16 cellular contexts compared by ENCODE assay signal in genomic region chr1:21524220-21524619, GRCh38. TPM values are rescaled to one million over a fixed set of nuclear protein-coding genes. Genes with fewer than 3 reads are reported as not detected.
DNase-seq lines count a peak whose midpoint lies in the region; ATAC-seq and TF ChIP-seq lines count a peak whose summit lies in the region.
"Had no signal": no experiment of that assay in that cellular context is flagged by ENCODE, and none has a peak within 500 bp of the region (broad histone marks: within the 10 kb centered on the region; RNA-seq: fewer than 3 reads in every experiment).

No MANE protein-coding gene starts in this region.

- no peaks in the 10 kb centered on the region for H3K36me3 Mint-ChIP-seq in H9 (ENCODE audit: insufficient read depth in 1 of 3, low read depth in 3 of 3)
- H3K36me3 Mint-ChIP-seq in activated B cell treated with CpG ODN at 0.5 μM for 24 hours (ENCODE audit: low read depth), result no peaks in the 10 kb centered on the region
- no peaks in the 10 kb centered on the region for H3K36me3 Mint-ChIP-seq in CD8-positive, alpha-beta memory T cell

- DNase-seq in H9, result no peak
- no peak for DNase-seq in activated B cell treated with CpG ODN at 0.5 μM for 24 hours
- DNase-seq in spleen, result peak; percentile 36
- no peak for DNase-seq in cerebellum (ENCODE audit: low spot score)
- no peak for DNase-seq in NCI-H774 (lab: John Stamatoyannopoulos, UW)
- DNase-seq in CD8-positive, alpha-beta memory T cell, result no peak
- DNase-seq: ACHN, BE2C, DMS 273 treated with DMSO at 0.1 percent for 48 hours, NCI-H1436, NCI-H2029 treated with DMSO at 0.1 percent for 48 hours, NCI-H510A, OCI-M1, RPMI8226 had no signal

- no peak for ATAC-seq in activated B cell treated with CpG ODN at 0.5 μM for 24 hours (ENCODE audit: low read depth)

- H2AFZ ChIP-seq in H9 (ENCODE audit: low read length), result no peak overlapping the region

- no peak overlapping the region for H2AK5ac ChIP-seq in H9 (ENCODE audit: insufficient read length, low read length)

- WGBS in H9 (ENCODE audit: extremely low coverage, insufficient read length, low lambda C conversion rate), result no CpG with 5 or more reads among the region's 5 CpGs
- 81 to 89% (median 86%) methylated on average over 5 of the region's 5 CpGs for WGBS in spleen, 5 donors

- H3K27me3 ChIP-seq in H9 (ENCODE audit: insufficient read depth, low read length), result no peaks in the 10 kb centered on the region
- no peaks in the 10 kb centered on the region for H3K27me3 ChIP-seq in layer of hippocampus (ENCODE audit: control insufficient read depth, insufficient read depth, low read length)
- H3K27me3 ChIP-seq in spleen (replicated peaks in 1 of 7), result no peaks in the 10 kb centered on the region
- no peaks in the 10 kb centered on the region for H3K27me3 ChIP-seq in CD8-positive, alpha-beta memory T cell (ENCODE audit: insufficient read depth, low read length, poor library complexity, severe bottlenecking)
- H3K27me3 ChIP-seq: BE2C, SJSA1 had no signal

- H3K27ac ChIP-seq in H9 (ENCODE audit: insufficient read length, low read depth, low read length) (no peak overlapping the region), layer of hippocampus (ENCODE audit: low read depth, low read length) (peak overlapping the region; percentile 65), spleen (peak overlapping the region in 6 of 8 donors; percentile 47 to 83 (median 70))
- H3K27ac ChIP-seq in CD8-positive, alpha-beta memory T cell (ENCODE audit: low read depth, low read length), result no peak overlapping the region
- H3K27ac ChIP-seq: SJSA1 had no signal

- H4K5ac ChIP-seq in H9 (ENCODE audit: insufficient read length, low read depth, low read length), result no peak overlapping the region

- no peak overlapping the region for H3K4me2 ChIP-seq in H9 (ENCODE audit: insufficient read depth, insufficient read length, low read length)

- no peaks in the 10 kb centered on the region for H3K36me3 ChIP-seq in spleen
- no peaks in the 10 kb centered on the region for H3K36me3 ChIP-seq in CD8-positive, alpha-beta memory T cell (ENCODE audit: insufficient read depth, low read length)
- H3K36me3 ChIP-seq: BE2C had no signal

- H4K20me1 ChIP-seq in H9 (ENCODE audit: control insufficient read depth, insufficient read depth, insufficient read length), result no peaks in the 10 kb centered on the region

- H3K9me3 Mint-ChIP-seq in H9 (no peaks in the 10 kb centered on the region), activated B cell treated with CpG ODN at 0.5 μM for 24 hours (no peaks in the 10 kb centered on the region)
- no peaks in the 10 kb centered on the region for H3K9me3 Mint-ChIP-seq in CD8-positive, alpha-beta memory T cell

- intact Hi-C loops in activated B cell treated with CpG ODN at 0.5 μM for 24 hours (cut with micrococcal nuclease) (no loop called here), spleen (cut with DNase I; ENCODE audit: low total_unique reads) (no loop called here)

- no peaks in the 10 kb centered on the region for H3K23me2 ChIP-seq in H9 (ENCODE audit: insufficient read length, low read depth, low read length, poor library complexity, severe bottlenecking)

- no peak for TF ChIP-seq POLR2A in spleen (IDR thresholded peaks at IDR 0.05)

- H3K4me1 ChIP-seq in H9 (ENCODE audit: insufficient read depth, low read length), result peaks cover 3% of the 10 kb centered on the region; the same call in 1 of the 2 replicates
- peaks cover 12 to 59% (median 39%) of the 10 kb centered on the region in 6 donors for H3K4me1 ChIP-seq in spleen
- H3K4me1 ChIP-seq in CD8-positive, alpha-beta memory T cell (ENCODE audit: insufficient read depth, low read length), result no peaks in the 10 kb centered on the region
- H3K4me1 ChIP-seq: BE2C, SJSA1 had no signal

- H3K4ac ChIP-seq in H9 (ENCODE audit: low read depth, low read length), result no peak overlapping the region

- H3K4me3 Mint-ChIP-seq in H9 (no peak overlapping the region), activated B cell treated with CpG ODN at 0.5 μM for 24 hours (no peak overlapping the region)
- no peak overlapping the region for H3K4me3 Mint-ChIP-seq in CD8-positive, alpha-beta memory T cell

- POLR2A ChIA-PET in activated B cell treated with CpG ODN at 0.5 μM for 24 hours (lab: Charles Lee), result interaction anchor here (0.7 to 2.4 kb wide), 4 partner anchors 9 to 232 kb away, joined by 5 to 9 read pairs (median 6); no protein-coding TSS in a partner anchor
- POLR2A ChIA-PET in CD8-positive, alpha-beta memory T cell (lab: Charles Lee), result no interaction called here

- no peak overlapping the region for H2BK120ac ChIP-seq in H9 (ENCODE audit: low read depth, low read length, poor library complexity, severe bottlenecking)

- no peak overlapping the region for H3K18ac ChIP-seq in H9 (ENCODE audit: insufficient read length, low read depth, low read length)

- H3K79me1 ChIP-seq in H9 (ENCODE audit: insufficient read depth, low read depth, low read length, poor library complexity, severe bottlenecking), result no peaks in the 10 kb centered on the region

- CTCF ChIA-PET in activated B cell treated with CpG ODN at 0.5 μM for 24 hours (lab: Charles Lee), result interaction anchor here (1.3 to 1.8 kb wide), 3 partner anchors 8 to 16 kb away, joined by 4 to 8 read pairs (median 6); no protein-coding TSS in a partner anchor
- CTCF ChIA-PET in CD8-positive, alpha-beta memory T cell (lab: Charles Lee), result interaction anchor here (1.0 kb wide), 1 partner anchor 16 kb away, joined by 3 read pairs; no protein-coding TSS in a partner anchor

- no peak overlapping the region for H2BK20ac ChIP-seq in H9 (ENCODE audit: low read depth, low read length, poor library complexity, severe bottlenecking)

- H3K56ac ChIP-seq in H9 (ENCODE audit: insufficient read length, low read depth, low read length), result no peak overlapping the region

- H3K9me3 ChIP-seq in H9 (ENCODE audit: control insufficient read depth, low read depth, low read length) (no peaks in the 10 kb centered on the region), spleen (no peaks in the 10 kb centered on the region)
- H3K9me3 ChIP-seq in CD8-positive, alpha-beta memory T cell (ENCODE audit: low read length), result no peaks in the 10 kb centered on the region
- H3K9me3 ChIP-seq: BE2C, SJSA1 had no signal

- peaks cover 21 to 43% of the 10 kb centered on the region in 2 experiments for H3K4me1 Mint-ChIP-seq in H9
- H3K4me1 Mint-ChIP-seq in activated B cell treated with CpG ODN at 0.5 μM for 24 hours, result peaks cover 67% of the 10 kb centered on the region
- peaks cover 0 to 6% (median 5%) of the 10 kb centered on the region in 3 donors for H3K4me1 Mint-ChIP-seq in CD8-positive, alpha-beta memory T cell

- no peak overlapping the region for H3T11ph ChIP-seq in H9 (ENCODE audit: low read length)

- H2BK12ac ChIP-seq in H9 (ENCODE audit: insufficient read length, low read depth, low read length), result no peak overlapping the region

- no peak overlapping the region for H4K91ac ChIP-seq in H9 (ENCODE audit: insufficient read length, low read depth, low read length)

- H3K4me3 ChIP-seq in spleen, result no peak overlapping the region
- H3K4me3 ChIP-seq in CD8-positive, alpha-beta memory T cell (ENCODE audit: low read length), result no peak overlapping the region
- H3K4me3 ChIP-seq: SJSA1 had no signal

- H4K8ac ChIP-seq in H9 (replicated peaks; ENCODE audit: insufficient read length, low read depth, low read length), result no peak overlapping the region

- peaks cover 2% of the 10 kb centered on the region; the same call in 1 of the 2 replicates for H3K79me2 ChIP-seq in H9 (ENCODE audit: insufficient read depth, low read length)

- TF ChIP-seq CTCF in H9 (conservative IDR thresholded peaks at IDR 0.05), result no peak
- TF ChIP-seq CTCF in activated B cell treated with CpG ODN at 0.5 μM for 24 hours (IDR thresholded peaks at IDR 0.05), result no peak
- TF ChIP-seq CTCF in spleen (IDR thresholded peaks at IDR 0.05 in 8 of 11, conservative IDR thresholded peaks at IDR 0.05 in 3 of 11), result no peak

- H3K27ac Mint-ChIP-seq in H9 (peak overlapping the region in 1 of 3 experiments; percentile 32; a peak in 1 of 7 replicates), activated B cell treated with CpG ODN at 0.5 μM for 24 hours (peak overlapping the region; percentile 86)
- no peak overlapping the region for H3K27ac Mint-ChIP-seq in CD8-positive, alpha-beta memory T cell

- peak overlapping the region; percentile 17 for H2BK5ac ChIP-seq in H9 (ENCODE audit: insufficient read length, low read length)

- H3K23ac ChIP-seq in H9 (ENCODE audit: insufficient read length, low read depth, low read length), result no peak overlapping the region

- no peak overlapping the region for H3K9ac ChIP-seq in H9 (ENCODE audit: extremely low read depth, insufficient read length, low read length)

- H3K27me3 Mint-ChIP-seq in H9 (ENCODE audit: low read depth) (no peaks in the 10 kb centered on the region), activated B cell treated with CpG ODN at 0.5 μM for 24 hours (no peaks in the 10 kb centered on the region)
- peaks cover 0 to under 1% of the 10 kb centered on the region in 2 donors for H3K27me3 Mint-ChIP-seq in CD8-positive, alpha-beta memory T cell

- H3K14ac ChIP-seq in H9 (ENCODE audit: insufficient read depth, low read length), result no peak overlapping the region

- no peak overlapping the region for H2BK15ac ChIP-seq in H9 (ENCODE audit: low read depth, low read length)

RNA-seq across cellular contexts. Expression of gene ALPL, which starts 15.0 kb away (rescaled TPM):
- total RNA-seq in H9 (2021) (84.8 and 92.9 TPM in 2 replicates), activated B cell treated with CpG ODN at 0.5 μM for 24 hours (14.7 and 19.0 TPM in 2 replicates), spleen (100 to 1,000 TPM in 3 of 7 donors, 10 to 100 TPM in 4; 43.7 to 222 (median 85.0) TPM), cerebellum (4.4 TPM)
- polyA plus RNA-seq in spleen, result 10 to 100 TPM; 19.5 to 30.8 (median 27.3) TPM
- not detected for total RNA-seq in CD8-positive, alpha-beta memory T cell
- polyA plus RNA-seq in CD8-positive, alpha-beta memory T cell, result not detected

Comparison
In these comparisons a context has a peak if more than half of its experiments do, and no peak if none do; other contexts are left out.
1. H3K27ac ChIP-seq: peak in layer of hippocampus (single experiment) and spleen (6 of 8); none in H9 (single experiment) and CD8-positive, alpha-beta memory T cell (single experiment).